In genomic region chr1:230804396-230804795, GRCh38 we compare ENCODE assay signal across 40 cellular contexts. TPM values are rescaled to one million over a fixed set of nuclear protein-coding genes. Genes with fewer than 3 reads are reported as not detected.
"Had no signal": no experiment of that assay in that cellular context is flagged by ENCODE, and none has a peak within 500 bp of the region (broad histone marks: within the 10 kb centered on the region; RNA-seq: fewer than 3 reads in every experiment).

No MANE protein-coding gene starts in this region.

- H3K27ac ChIP-seq: adrenal gland, body of pancreas, breast epithelium, cardiac muscle cell, coronary artery, epithelial cell of prostate, esophagus squamous epithelium, gastroesophageal sphincter, WERI-Rb-1 had no signal

- H3K27me3 Mint-ChIP-seq: activated naive CD4-positive, alpha-beta T cell treated with anti-CD3 and anti-CD28 coated beads, Interleukin-2, amount 50 U/mL, for 24 hours had no signal

- H3K36me3 ChIP-seq: adrenal gland, breast epithelium, cardiac muscle cell, esophagus squamous epithelium, gastroesophageal sphincter, WERI-Rb-1 had no signal

- DNase-seq: activated B cell treated with CpG ODN at 0.5 μM for 24 hours; activated CD4-positive, alpha-beta T cell treated with anti-CD3 and anti-CD28 coated beads for 48 hours; activated CD4-positive, alpha-beta T cell treated with anti-CD3 and anti-CD28 coated beads, Interleukin-2, amount 50 U/mL, for 1 hour; activated CD4-positive, alpha-beta T cell treated with anti-CD3 and anti-CD28 coated beads, Interleukin-2, amount 50 U/mL, for 48 hours; activated CD8-positive, alpha-beta memory T cell treated with anti-CD3 and anti-CD28 coated beads for 24 hours; activated CD8-positive, alpha-beta T cell treated with anti-CD3 and anti-CD28 coated beads for 36 hours; activated effector memory CD4-positive, alpha-beta T cell treated with anti-CD3 and anti-CD28 coated beads, Interleukin-2, amount 50 U/mL, for 16 hours; activated naive CD4-positive, alpha-beta T cell treated with anti-CD3 and anti-CD28 coated beads for 36 hours; activated naive CD8-positive, alpha-beta T cell treated with anti-CD3 and anti-CD28 coated beads for 36 hours; activated naive CD8-positive, alpha-beta T cell treated with anti-CD3 and anti-CD28 coated beads, Interleukin-2, amount 50 U/mL, for 24 hours; activated T-cell treated with anti-CD3 and anti-CD28 coated beads, Interleukin-2, amount 50 U/mL, for 4 hours; adrenal gland; amygdala; aorta; body of pancreas; effector CD8-positive, alpha-beta T cell; esophagus squamous epithelium; foreskin melanocyte; SW 1271; T-cell; T1000; WERI-Rb-1 had no signal

- H3K27me3 ChIP-seq: adrenal gland, body of pancreas, breast epithelium, esophagus squamous epithelium, gastroesophageal sphincter had no signal

- H3K27ac Mint-ChIP-seq: activated B cell treated with CpG ODN at 0.5 μM for 24 hours; activated CD8-positive, alpha-beta T cell treated with anti-CD3 and anti-CD28 coated beads for 36 hours; activated naive CD4-positive, alpha-beta T cell treated with anti-CD3 and anti-CD28 coated beads for 36 hours; activated naive CD4-positive, alpha-beta T cell treated with anti-CD3 and anti-CD28 coated beads, Interleukin-2, amount 50 U/mL, for 24 hours; activated naive CD8-positive, alpha-beta T cell treated with anti-CD3 and anti-CD28 coated beads for 36 hours; activated naive CD8-positive, alpha-beta T cell treated with anti-CD3 and anti-CD28 coated beads, Interleukin-2, amount 50 U/mL, for 24 hours; activated T-helper 2 cell treated with anti-CD3 and anti-CD28 coated beads, Interferon-gamma antibody, Interleukin-2, Interleukin-4, amounts not matched to agents 10 μg/mL and 5 μg/mL and 100 μg/mL, durations not matched to agents 14 hours and 24 hours and 36 hours; dendritic cell treated with granulocyte-macrophage colony-stimulating factor and Interleukin-4, amounts not matched to agents 40 ng/mL and 50 ng/mL, for 4 days; T-cell; T-helper 1 cell treated with Interleukin-12 subunit alpha and Interleukin-12 subunit beta and Interleukin-4 antibody, amounts not matched to agents 30 μg/mL and 1 μg/mL, for 36 hours had no signal

- H3K4me3 Mint-ChIP-seq: activated B cell treated with CpG ODN at 0.5 μM for 24 hours; activated CD8-positive, alpha-beta T cell treated with anti-CD3 and anti-CD28 coated beads for 36 hours; activated naive CD4-positive, alpha-beta T cell treated with anti-CD3 and anti-CD28 coated beads for 36 hours; activated naive CD4-positive, alpha-beta T cell treated with anti-CD3 and anti-CD28 coated beads, Interleukin-2, amount 50 U/mL, for 24 hours; activated naive CD8-positive, alpha-beta T cell treated with anti-CD3 and anti-CD28 coated beads for 36 hours; activated naive CD8-positive, alpha-beta T cell treated with anti-CD3 and anti-CD28 coated beads, Interleukin-2, amount 50 U/mL, for 24 hours; activated T-cell treated with anti-CD3 and anti-CD28 coated beads, Interleukin-2, amount 50 U/mL, for 4 hours; central memory CD8-positive, alpha-beta T cell; dendritic cell treated with granulocyte-macrophage colony-stimulating factor and Interleukin-4, amounts not matched to agents 40 ng/mL and 50 ng/mL, for 4 days; T-cell; T-helper 1 cell treated with Interleukin-12 subunit alpha and Interleukin-12 subunit beta and Interleukin-4 antibody, amounts not matched to agents 30 μg/mL and 1 μg/mL, for 36 hours had no signal

- H3K36me3 Mint-ChIP-seq: activated naive CD4-positive, alpha-beta T cell treated with anti-CD3 and anti-CD28 coated beads, Interleukin-2, amount 50 U/mL, for 24 hours; activated naive CD8-positive, alpha-beta T cell treated with anti-CD3 and anti-CD28 coated beads for 36 hours; T-cell had no signal

- ATAC-seq: activated CD4-positive, CD25-positive, alpha-beta regulatory T cell treated with anti-CD3 and anti-CD28 coated beads, Interleukin-2, amount 50 U/mL, for 24 hours; activated CD8-positive, alpha-beta T cell treated with anti-CD3 and anti-CD28 coated beads for 36 hours; activated naive CD8-positive, alpha-beta T cell treated with anti-CD3 and anti-CD28 coated beads, Interleukin-2, amount 50 U/mL, for 24 hours; activated T-cell treated with anti-CD3 and anti-CD28 coated beads, Interleukin-2, amount 50 U/mL, for 4 hours; body of pancreas; gastroesophageal sphincter; T-cell had no signal

- FAIRE-seq: endometrium, endothelial cell of umbilical vein had no signal

- H3K4me1 Mint-ChIP-seq: activated B cell treated with CpG ODN at 0.5 μM for 24 hours; activated naive CD4-positive, alpha-beta T cell treated with anti-CD3 and anti-CD28 coated beads, Interleukin-2, amount 50 U/mL, for 24 hours; activated naive CD8-positive, alpha-beta T cell treated with anti-CD3 and anti-CD28 coated beads for 36 hours; activated naive CD8-positive, alpha-beta T cell treated with anti-CD3 and anti-CD28 coated beads, Interleukin-2, amount 50 U/mL, for 24 hours; central memory CD8-positive, alpha-beta T cell; T-cell had no signal

- H3K9me3 Mint-ChIP-seq: activated naive CD4-positive, alpha-beta T cell treated with anti-CD3 and anti-CD28 coated beads, Interleukin-2, amount 50 U/mL, for 24 hours; activated naive CD8-positive, alpha-beta T cell treated with anti-CD3 and anti-CD28 coated beads, Interleukin-2, amount 50 U/mL, for 24 hours; activated T-cell treated with anti-CD3 and anti-CD28 coated beads, Interleukin-2, amount 50 U/mL, for 4 hours; activated T-helper 2 cell treated with anti-CD3 and anti-CD28 coated beads, Interferon-gamma antibody, Interleukin-2, Interleukin-4, amounts not matched to agents 10 μg/mL and 5 μg/mL and 100 μg/mL, durations not matched to agents 14 hours and 24 hours and 36 hours; T-cell had no signal

- H3K9me3 ChIP-seq: adrenal gland, body of pancreas, breast epithelium, esophagus squamous epithelium, gastroesophageal sphincter had no signal

- H3K4me3 ChIP-seq: adrenal gland, body of pancreas, breast epithelium, cardiac muscle cell, coronary artery, esophagus squamous epithelium, gastroesophageal sphincter had no signal

- H3K4me1 ChIP-seq: adrenal gland had no signal

RNA-seq across cellular contexts. Expression of gene CAPN9, which starts 57.2 kb away (rescaled TPM):
- total RNA-seq: activated B cell treated with CpG ODN at 0.5 μM for 24 hours; activated CD8-positive, alpha-beta T cell treated with anti-CD3 and anti-CD28 coated beads for 36 hours; activated naive CD4-positive, alpha-beta T cell treated with anti-CD3 and anti-CD28 coated beads for 36 hours; activated naive CD8-positive, alpha-beta T cell treated with anti-CD3 and anti-CD28 coated beads for 36 hours; activated T-cell treated with anti-CD3 and anti-CD28 coated beads, Interleukin-2, amount 50 U/mL, for 4 hours; activated T-helper 2 cell treated with anti-CD3 and anti-CD28 coated beads, Interferon-gamma antibody, Interleukin-2, Interleukin-4, amounts not matched to agents 10 μg/mL and 5 μg/mL and 100 μg/mL, durations not matched to agents 14 hours and 24 hours and 36 hours; aorta; cerebellum; endothelial cell of umbilical vein; fibroblast of villous mesenchyme; glomerular endothelial cell; T-cell; T-helper 2 cell treated with Interferon-gamma antibody and Interleukin-4, amounts not matched to agents 100 ng/mL and 5 ng/mL, for 36 hours had no signal
- polyA plus RNA-seq: endothelial cell of umbilical vein, fibroblast of lung had no signal
